Comparison of ENCODE assay signal across 24 cellular contexts in the genomic region with DNA sequence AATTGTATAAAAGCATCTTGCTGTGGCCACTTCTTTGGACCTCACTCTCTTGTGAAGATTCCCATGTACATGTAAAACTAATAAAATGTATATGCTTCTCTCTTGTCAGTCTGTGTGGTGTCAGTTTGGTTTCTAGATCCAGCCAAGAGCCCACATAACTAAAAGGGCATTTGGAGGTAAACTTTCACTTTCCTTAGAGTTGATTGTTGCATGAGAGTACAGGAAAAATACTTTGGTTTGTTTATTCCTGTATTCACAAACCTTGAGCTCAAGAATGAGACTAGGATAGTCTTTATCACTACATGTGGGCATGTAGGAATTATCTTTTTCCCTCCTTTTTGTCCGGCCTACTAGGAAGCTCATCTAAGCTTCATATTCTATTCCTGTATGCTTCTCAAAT. TPM values are rescaled to one million over a fixed set of nuclear protein-coding genes. Genes with fewer than 3 reads are reported as not detected.
DNase-seq lines count a peak whose midpoint lies in the region; ATAC-seq and TF ChIP-seq lines count a peak whose summit lies in the region.
"Had no signal": no experiment of that assay in that cellular context is flagged by ENCODE, and none has a peak within 500 bp of the region (broad histone marks: within the 10 kb centered on the region; RNA-seq: fewer than 3 reads in every experiment).

No MANE protein-coding gene starts in this region.

- no TSS peak for BruUV-seq in MCF 10A (replicated peaks; lab: Mats Ljungman, UMichigan)

- H3K36me3 ChIP-seq in breast epithelium, result peaks cover 4% of the 10 kb centered on the region
- H3K36me3 ChIP-seq: prostate gland had no signal

- peak overlapping the region; percentile 20 for H3K27ac Mint-ChIP-seq in MCF 10A (ENCODE audit: low read depth, unreplicated experiment)
- H3K27ac Mint-ChIP-seq in nephron progenitor cell, result peak overlapping the region; percentile 60
- H3K27ac Mint-ChIP-seq: activated CD4-positive, alpha-beta T cell treated with anti-CD3 and anti-CD28 coated beads, Interleukin-2, amount 10 ng/mL, durations not matched to agents 24 days and 14 days had no signal

- no peaks in the 10 kb centered on the region for H3K27me3 ChIP-seq in breast epithelium
- H3K27me3 ChIP-seq: BE2C, gastroesophageal sphincter had no signal

- H3K9me3 Mint-ChIP-seq in MCF 10A (ENCODE audit: unreplicated experiment), result peaks cover 9% of the 10 kb centered on the region
- peaks cover 16% of the 10 kb centered on the region for H3K9me3 Mint-ChIP-seq in nephron progenitor cell
- H3K9me3 Mint-ChIP-seq: activated CD4-positive, alpha-beta T cell treated with anti-CD3 and anti-CD28 coated beads, Interleukin-2, amount 10 ng/mL, durations not matched to agents 24 days and 14 days had no signal

- no peak for TF ChIP-seq POLR2A in breast epithelium (IDR thresholded peaks at IDR 0.05)

- intact Hi-C loops in MCF 10A (cut with micrococcal nuclease), result no loop called here
- intact Hi-C loops in breast epithelium (cut with DNase I; ENCODE audit: low total_unique reads), result no loop called here
- intact Hi-C loops in posterior vena cava (cut with DNase I), result no loop called here

- H3K27me3 Mint-ChIP-seq in MCF 10A (ENCODE audit: insufficient read depth, unreplicated experiment) (no peaks in the 10 kb centered on the region), nephron progenitor cell (ENCODE audit: low read depth, poor library complexity) (no peaks in the 10 kb centered on the region)
- H3K27me3 Mint-ChIP-seq: activated CD4-positive, alpha-beta T cell treated with anti-CD3 and anti-CD28 coated beads, Interleukin-2, amount 10 ng/mL, durations not matched to agents 24 days and 14 days had no signal

- no peaks in the 10 kb centered on the region for H3K9me3 ChIP-seq in breast epithelium
- H3K9me3 ChIP-seq: BE2C, Caco-2, gastroesophageal sphincter, prostate gland had no signal

- no peak overlapping the region for H3K4me3 ChIP-seq in breast epithelium
- H3K4me3 ChIP-seq: gastroesophageal sphincter, prostate gland had no signal

- no peaks in the 10 kb centered on the region for H3K4me1 Mint-ChIP-seq in MCF 10A (ENCODE audit: insufficient read depth, unreplicated experiment)
- H3K4me1 Mint-ChIP-seq in nephron progenitor cell, result no peaks in the 10 kb centered on the region
- H3K4me1 Mint-ChIP-seq: natural killer cell had no signal

- CTCF ChIA-PET in MCF 10A (lab: Yijun Ruan, JAX), result interaction anchor here (0.6 to 3.1 kb wide), 4 partner anchors 10 to 970 kb away, joined by 3 to 31 read pairs (median 8); no protein-coding TSS in a partner anchor

- H3K4me3 Mint-ChIP-seq in MCF 10A (ENCODE audit: unreplicated experiment) (no peak overlapping the region), nephron progenitor cell (no peak overlapping the region)
- H3K4me3 Mint-ChIP-seq: activated CD4-positive, alpha-beta T cell treated with anti-CD3 and anti-CD28 coated beads, Interleukin-2, amount 10 ng/mL, durations not matched to agents 24 days and 14 days; natural killer cell had no signal

- no peaks in the 10 kb centered on the region for H3K4me1 ChIP-seq in breast epithelium
- H3K4me1 ChIP-seq: Caco-2, prostate gland had no signal

- H3K36me3 Mint-ChIP-seq in MCF 10A (ENCODE audit: insufficient read depth, unreplicated experiment) (peaks cover 96% of the 10 kb centered on the region), nephron progenitor cell (ENCODE audit: low read depth) (peaks cover 66% of the 10 kb centered on the region)

- ATAC-seq in HG02610 (IDR thresholded peaks at IDR 0.05; ENCODE audit: unreplicated experiment), result peak; percentile 60
- peak; percentile 47 for ATAC-seq in HG03565 (IDR thresholded peaks at IDR 0.05; ENCODE audit: unreplicated experiment)
- ATAC-seq: gastroesophageal sphincter, natural killer cell had no signal

- TF ChIP-seq CTCF in MCF 10A (IDR thresholded peaks at IDR 0.05; ENCODE audit: unreplicated experiment), result no peak
- no peak for TF ChIP-seq CTCF in breast epithelium (IDR thresholded peaks at IDR 0.05)
- no peak for TF ChIP-seq CTCF in nephron progenitor cell (IDR thresholded peaks at IDR 0.05)

- H3K27ac ChIP-seq in breast epithelium, result no peak overlapping the region
- H3K27ac ChIP-seq: gastroesophageal sphincter, KMS-11, prostate gland had no signal

- POLR2A ChIA-PET in MCF 10A (lab: Yijun Ruan, JAX), result interaction anchor here (0.9 kb wide), 1 partner anchor 10 kb away, joined by 5 read pairs; no protein-coding TSS in a partner anchor

- DNase-seq in MCF 10A (ENCODE audit: unreplicated experiment) (no peak), breast epithelium (ENCODE audit: low spot score in 2 of 2) (no peak), nephron progenitor cell (no peak), NCI-H774 (lab: John Stamatoyannopoulos, UW) (no peak), posterior vena cava (ENCODE audit: low spot score) (no peak), amygdala (lab: John Stamatoyannopoulos, UW) (no peak)
- DNase-seq: activated CD4-positive, alpha-beta T cell treated with anti-CD3 and anti-CD28 coated beads, Interleukin-2, amount 10 ng/mL, durations not matched to agents 24 days and 14 days; activated CD8-positive, alpha-beta memory T cell treated with anti-CD3 and anti-CD28 coated beads, Interleukin-2, amount 50 U/mL, for 48 hours; activated gamma-delta T cell; BE2C; Caco-2; central memory CD4-positive, alpha-beta T cell; erythroblast; GOT3; natural killer cell; NCI-H1105 treated with DMSO at 0.1 percent for 48 hours; NCI-H510A treated with DMSO at 0.1 percent for 48 hours; small intestine; stimulated activated CD4-positive, alpha-beta T cell treated with anti-CD3 and anti-CD28 coated beads, Interleukin-4, amount 100 ng/mL, for 1 hour had no signal

RNA-seq across cellular contexts. Expression of a gene that starts 50.9 kb away (rescaled TPM):
- 78.9 and 90.3 TPM in 2 replicates for total RNA-seq in MCF 10A (2022)
- 10 to 100 TPM; 60.8 to 100.0 (median 87.8) TPM for total RNA-seq in breast epithelium
- 10 to 100 TPM; 40.2 to 43.8 TPM for total RNA-seq in posterior vena cava
